ENCODE assay signal across 8 cellular contexts in the genomic region with DNA sequence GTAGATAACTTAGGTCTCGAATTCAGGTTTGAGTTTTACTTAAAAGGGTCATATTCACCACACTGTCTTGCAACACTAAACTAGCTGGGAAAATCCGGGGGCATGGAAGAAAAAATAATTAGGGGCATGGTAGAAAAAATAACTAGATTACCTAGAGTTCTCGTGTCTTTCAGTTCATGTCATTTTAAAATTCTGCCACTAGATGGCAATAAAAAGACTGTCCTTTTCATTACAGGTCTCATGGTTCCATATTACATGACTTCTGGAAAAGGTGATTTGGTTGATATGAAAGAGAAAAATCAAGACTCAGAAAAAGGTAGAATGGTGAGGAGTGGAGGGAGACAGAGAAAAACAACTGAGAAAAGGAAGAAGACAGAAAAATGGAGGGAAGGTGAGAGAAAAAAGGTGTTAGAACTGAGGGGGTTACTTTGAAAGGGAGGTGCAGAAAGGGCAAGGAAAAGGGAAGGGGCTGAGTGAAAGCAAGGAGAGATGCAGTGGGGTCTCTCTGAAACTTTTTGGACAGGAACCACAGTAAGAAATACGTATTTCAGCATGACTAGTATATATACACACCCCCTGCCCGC.
A peak's percentile ranks its signal among the peaks of the same experiment; 100 is the strongest.
DNase-seq lines count a peak whose midpoint lies in the region; ATAC-seq, FAIRE-seq and TF ChIP-seq lines count a peak whose summit lies in the region.

No MANE protein-coding gene starts in this region.

- no peak overlapping the region for H3K4me2 ChIP-seq in A549

- H3K4me3 ChIP-seq in A549 (no peak overlapping the region), right lobe of liver (no peak overlapping the region)

- H3K27me3 Mint-ChIP-seq in central memory CD8-positive, alpha-beta T cell, result no peaks in the 10 kb centered on the region
- H3K27me3 Mint-ChIP-seq in activated T-helper 2 cell treated with anti-CD3 and anti-CD28 coated beads, Interferon-gamma antibody, Interleukin-2, Interleukin-4, amounts not matched to agents 10 μg/mL and 5 μg/mL and 100 μg/mL, durations not matched to agents 14 hours and 24 hours and 36 hours (ENCODE audit: low read depth), result no peaks in the 10 kb centered on the region

- H3K36me3 Mint-ChIP-seq in central memory CD8-positive, alpha-beta T cell (ENCODE audit: insufficient read depth), result peaks cover 13% of the 10 kb centered on the region
- no peaks in the 10 kb centered on the region for H3K36me3 Mint-ChIP-seq in activated T-helper 2 cell treated with anti-CD3 and anti-CD28 coated beads, Interferon-gamma antibody, Interleukin-2, Interleukin-4, amounts not matched to agents 10 μg/mL and 5 μg/mL and 100 μg/mL, durations not matched to agents 14 hours and 24 hours and 36 hours (ENCODE audit: low read depth)

- no peaks in the 10 kb centered on the region for H3K36me3 ChIP-seq in right lobe of liver

- DNase-seq in A549 (ENCODE audit: low read depth in 1 of 2, low spot score in 1 of 2) (peak; percentile 28 to 30), GM10266 (ENCODE audit: extremely low spot score) (peak; percentile 36), NCI-H524 treated with DMSO at 0.1 percent for 48 hours (lab: John Stamatoyannopoulos, UW) (peak; percentile 13), right lobe of liver (no peak), GOT3 (lab: John Stamatoyannopoulos, UW) (no peak)
- DNase-seq in central memory CD8-positive, alpha-beta T cell (ENCODE audit: low spot score in 2 of 2), result no peak
- no peak for DNase-seq in activated T-helper 2 cell treated with anti-CD3 and anti-CD28 coated beads, Interferon-gamma antibody, Interleukin-2, Interleukin-4, amounts not matched to agents 10 μg/mL and 5 μg/mL and 100 μg/mL, durations not matched to agents 14 hours and 24 hours and 36 hours (ENCODE audit: low spot score)

- ATAC-seq in A549 (peak; percentile 66 to 73; a peak in 3 of 6 replicates), HG02884 (IDR thresholded peaks at IDR 0.05; ENCODE audit: unreplicated experiment) (peak; percentile 75), right lobe of liver (peak; percentile 73 to 83 (median 80))
- ATAC-seq in central memory CD8-positive, alpha-beta T cell (replicated peaks; ENCODE audit: extremely low read depth, poor library complexity, severe bottlenecking), result peak; percentile 60

- TF ChIP-seq POLR2A in A549 (IDR thresholded peaks at IDR 0.05; ENCODE audit: low read length), result no peak
- TF ChIP-seq POLR2A in right lobe of liver (IDR thresholded peaks at IDR 0.05), result no peak

- H3K27me3 ChIP-seq in right lobe of liver, result no peaks in the 10 kb centered on the region

- 20% methylated on average over 5 of the region's 5 CpGs for WGBS in A549 (ENCODE audit: missing lambda C conversion rate)
- 36% methylated on average over 5 of the region's 5 CpGs for WGBS in right lobe of liver (ENCODE audit: insufficient coverage, low coverage, low lambda C conversion rate, missing lambda C conversion rate)

- no peak for TF ChIP-seq EP300 in A549 (IDR thresholded peaks at IDR 0.05)

- H3K4me1 ChIP-seq in A549 (peaks cover 11% of the 10 kb centered on the region), right lobe of liver (no peaks in the 10 kb centered on the region)

- intact Hi-C loops in right lobe of liver (cut with DNase I), result no loop called here
- intact Hi-C loops in activated T-helper 2 cell treated with anti-CD3 and anti-CD28 coated beads, Interferon-gamma antibody, Interleukin-2, Interleukin-4, amounts not matched to agents 10 μg/mL and 5 μg/mL and 100 μg/mL, durations not matched to agents 14 hours and 24 hours and 36 hours (cut with micrococcal nuclease), result loop anchor here (1.0 to 10.0 kb wide), 5 partner anchors 87 to 1380 kb away; a partner anchor contains a TSS

- FAIRE-seq in A549 (lab: Jason Lieb, UNC), result no peak

- no peak overlapping the region for H3K27ac Mint-ChIP-seq in central memory CD8-positive, alpha-beta T cell (ENCODE audit: low read depth)
- H3K27ac Mint-ChIP-seq in activated T-helper 2 cell treated with anti-CD3 and anti-CD28 coated beads, Interferon-gamma antibody, Interleukin-2, Interleukin-4, amounts not matched to agents 10 μg/mL and 5 μg/mL and 100 μg/mL, durations not matched to agents 14 hours and 24 hours and 36 hours, result no peak overlapping the region

- POLR2A ChIA-PET in A549 (lab: Yijun Ruan, JAX), result no interaction called here

- no peaks in the 10 kb centered on the region for H3K9me3 Mint-ChIP-seq in central memory CD8-positive, alpha-beta T cell
- no peaks in the 10 kb centered on the region for H3K9me3 Mint-ChIP-seq in activated T-helper 2 cell treated with anti-CD3 and anti-CD28 coated beads, Interferon-gamma antibody, Interleukin-2, Interleukin-4, amounts not matched to agents 10 μg/mL and 5 μg/mL and 100 μg/mL, durations not matched to agents 14 hours and 24 hours and 36 hours

- H3K4me1 Mint-ChIP-seq in central memory CD8-positive, alpha-beta T cell, result peaks cover 40% of the 10 kb centered on the region
- peaks cover 6% of the 10 kb centered on the region for H3K4me1 Mint-ChIP-seq in activated T-helper 2 cell treated with anti-CD3 and anti-CD28 coated beads, Interferon-gamma antibody, Interleukin-2, Interleukin-4, amounts not matched to agents 10 μg/mL and 5 μg/mL and 100 μg/mL, durations not matched to agents 14 hours and 24 hours and 36 hours (ENCODE audit: low read depth)

- TF ChIP-seq CTCF in A549 (IDR thresholded peaks at IDR 0.05) (peak; percentile 56), GM10266 (IDR thresholded peaks at IDR 0.05; ENCODE audit: control insufficient read depth, insufficient read depth, low read depth, missing control alignments) (peak; percentile 61), right lobe of liver (IDR thresholded peaks at IDR 0.05) (peak; percentile 67 to 71 (median 70))

- TF ChIP-seq RAD21 in A549 (conservative IDR thresholded peaks at IDR 0.05 in 1 of 2, IDR thresholded peaks at IDR 0.05 in 1 of 2), result peak; percentile 53 to 62

- H3K9me3 ChIP-seq in A549, result no peaks in the 10 kb centered on the region
- H3K9me3 ChIP-seq in right lobe of liver, result no peaks in the 10 kb centered on the region

- H3K27ac ChIP-seq in A549 (no peak overlapping the region), right lobe of liver (no peak overlapping the region)

- CTCF ChIA-PET in A549 (lab: Yijun Ruan, JAX), result interaction anchor here (0.5 to 1.5 kb wide), 8 partner anchors 9 to 1385 kb away, joined by 3 to 5 read pairs (median 3); no protein-coding TSS in a partner anchor

- no peak overlapping the region for H3K4me3 Mint-ChIP-seq in central memory CD8-positive, alpha-beta T cell
- no peak overlapping the region for H3K4me3 Mint-ChIP-seq in activated T-helper 2 cell treated with anti-CD3 and anti-CD28 coated beads, Interferon-gamma antibody, Interleukin-2, Interleukin-4, amounts not matched to agents 10 μg/mL and 5 μg/mL and 100 μg/mL, durations not matched to agents 14 hours and 24 hours and 36 hours (ENCODE audit: low read depth)

TF ChIP-seq in A549, 52 proteins besides CTCF, POLR2A, EP300 and RAD21:
- TF ChIP-seq KDM1A (IDR thresholded peaks at IDR 0.05; ENCODE audit: low read depth), result no peak
- TF ChIP-seq SMC3 (IDR thresholded peaks at IDR 0.05), result peak; percentile 59

Comparison
In these comparisons a context has a peak if more than half of its experiments do, and no peak if none do; other contexts are left out.
1. DNase-seq: peak in A549 (2 of 2), GM10266 (single experiment) and NCI-H524 treated with DMSO at 0.1 percent for 48 hours (single experiment); none in central memory CD8-positive, alpha-beta T cell (0 of 2), right lobe of liver (0 of 3), GOT3 (single experiment) and activated T-helper 2 cell treated with anti-CD3 and anti-CD28 coated beads, Interferon-gamma antibody, Interleukin-2, Interleukin-4, amounts not matched to agents 10 μg/mL and 5 μg/mL and 100 μg/mL, durations not matched to agents 14 hours and 24 hours and 36 hours (single experiment).
2. Peak in every context shown above with its lines, with median percentiles within 50 percentile points of each other: ATAC-seq and CTCF ChIP-seq.